1 cellular context compared by ENCODE assay signal in the genomic region with DNA sequence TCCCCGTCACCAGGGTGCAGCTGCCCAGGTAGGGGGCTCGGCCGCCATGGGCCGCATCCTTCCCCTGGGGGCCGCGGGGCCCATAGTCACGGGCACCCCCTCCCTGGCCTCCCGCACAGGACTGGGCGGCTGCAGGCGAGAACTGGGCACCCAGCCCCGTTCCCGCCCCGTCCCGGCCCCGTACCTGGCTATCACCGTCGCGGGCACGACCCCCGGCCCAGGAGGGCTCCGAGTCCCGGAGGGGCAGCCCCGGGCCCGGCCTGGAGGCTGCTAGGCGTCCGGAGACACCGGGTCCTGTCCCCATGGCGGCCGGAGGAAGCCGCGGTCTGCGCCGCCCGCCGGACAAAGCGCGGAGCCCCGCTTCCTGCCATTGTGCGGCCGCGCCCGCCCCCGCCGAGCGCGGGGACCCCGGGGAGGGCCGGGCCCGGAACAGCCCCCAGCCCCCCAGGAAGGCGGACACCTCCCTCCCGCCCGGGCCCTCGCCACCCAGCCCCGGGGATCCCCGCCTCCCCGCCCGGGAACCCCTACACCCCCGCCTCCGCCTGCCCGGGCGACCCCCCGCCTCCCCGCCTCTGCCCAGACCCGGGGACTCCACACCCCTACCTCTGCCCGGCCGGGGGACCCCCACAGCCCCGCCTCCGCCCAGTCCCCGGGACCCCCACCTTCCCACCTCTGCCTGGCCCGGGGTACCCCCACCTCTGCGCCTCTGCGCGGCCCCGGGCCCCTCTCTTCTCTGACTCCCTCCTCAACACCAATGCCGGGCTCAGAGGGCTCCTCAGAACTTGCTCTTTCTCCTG.
TF ChIP-seq lines count a peak whose summit lies in the region.

No MANE protein-coding gene starts in this region.

TF ChIP-seq in K562, 482 proteins besides CTCF, POLR2A, EP300 and RAD21 (continued from another document):
- TF ChIP-seq, protein P1, sequence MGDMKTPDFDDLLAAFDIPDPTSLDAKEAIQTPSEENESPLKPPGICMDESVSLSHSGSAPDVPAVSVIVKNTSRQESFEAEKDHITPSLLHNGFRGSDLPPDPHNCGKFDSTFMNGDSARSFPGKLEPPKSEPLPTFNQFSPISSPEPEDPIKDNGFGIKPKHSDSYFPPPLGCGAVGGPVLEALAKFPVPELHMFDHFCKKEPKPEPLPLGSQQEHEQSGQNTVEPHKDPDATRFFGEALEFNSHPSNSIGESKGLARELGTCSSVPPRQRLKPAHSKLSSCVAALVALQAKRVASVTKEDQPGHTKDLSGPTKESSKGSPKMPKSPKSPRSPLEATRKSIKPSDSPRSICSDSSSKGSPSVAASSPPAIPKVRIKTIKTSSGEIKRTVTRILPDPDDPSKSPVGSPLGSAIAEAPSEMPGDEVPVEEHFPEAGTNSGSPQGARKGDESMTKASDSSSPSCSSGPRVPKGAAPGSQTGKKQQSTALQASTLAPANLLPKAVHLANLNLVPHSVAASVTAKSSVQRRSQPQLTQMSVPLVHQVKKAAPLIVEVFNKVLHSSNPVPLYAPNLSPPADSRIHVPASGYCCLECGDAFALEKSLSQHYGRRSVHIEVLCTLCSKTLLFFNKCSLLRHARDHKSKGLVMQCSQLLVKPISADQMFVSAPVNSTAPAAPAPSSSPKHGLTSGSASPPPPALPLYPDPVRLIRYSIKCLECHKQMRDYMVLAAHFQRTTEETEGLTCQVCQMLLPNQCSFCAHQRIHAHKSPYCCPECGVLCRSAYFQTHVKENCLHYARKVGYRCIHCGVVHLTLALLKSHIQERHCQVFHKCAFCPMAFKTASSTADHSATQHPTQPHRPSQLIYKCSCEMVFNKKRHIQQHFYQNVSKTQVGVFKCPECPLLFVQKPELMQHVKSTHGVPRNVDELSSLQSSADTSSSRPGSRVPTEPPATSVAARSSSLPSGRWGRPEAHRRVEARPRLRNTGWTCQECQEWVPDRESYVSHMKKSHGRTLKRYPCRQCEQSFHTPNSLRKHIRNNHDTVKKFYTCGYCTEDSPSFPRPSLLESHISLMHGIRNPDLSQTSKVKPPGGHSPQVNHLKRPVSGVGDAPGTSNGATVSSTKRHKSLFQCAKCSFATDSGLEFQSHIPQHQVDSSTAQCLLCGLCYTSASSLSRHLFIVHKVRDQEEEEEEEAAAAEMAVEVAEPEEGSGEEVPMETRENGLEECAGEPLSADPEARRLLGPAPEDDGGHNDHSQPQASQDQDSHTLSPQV (IDR thresholded peaks at IDR 0.05) = no peak
- TF ChIP-seq MAFF (IDR thresholded peaks at IDR 0.05; ENCODE audit: low read length) (no peak), DACH1 (IDR thresholded peaks at IDR 0.05; ENCODE audit: partially characterized antibody) (no peak), ZBTB7A (IDR thresholded peaks at IDR 0.05; ENCODE audit: borderline replicate concordance, control insufficient read depth, low read depth, low read length) (peak; percentile 38; the same call in 1 of the 2 replicates), EP400 (IDR thresholded peaks at IDR 0.05) (no peak), TARDBP (IDR thresholded peaks at IDR 0.05) (no peak), EZH2 (IDR thresholded peaks at IDR 0.05; ENCODE audit: borderline replicate concordance, low read depth, low read length) (peak; percentile 75; the same call in 1 of the 2 replicates)
